Comparison of ENCODE assay signal across 10 cellular contexts in the genomic region with DNA sequence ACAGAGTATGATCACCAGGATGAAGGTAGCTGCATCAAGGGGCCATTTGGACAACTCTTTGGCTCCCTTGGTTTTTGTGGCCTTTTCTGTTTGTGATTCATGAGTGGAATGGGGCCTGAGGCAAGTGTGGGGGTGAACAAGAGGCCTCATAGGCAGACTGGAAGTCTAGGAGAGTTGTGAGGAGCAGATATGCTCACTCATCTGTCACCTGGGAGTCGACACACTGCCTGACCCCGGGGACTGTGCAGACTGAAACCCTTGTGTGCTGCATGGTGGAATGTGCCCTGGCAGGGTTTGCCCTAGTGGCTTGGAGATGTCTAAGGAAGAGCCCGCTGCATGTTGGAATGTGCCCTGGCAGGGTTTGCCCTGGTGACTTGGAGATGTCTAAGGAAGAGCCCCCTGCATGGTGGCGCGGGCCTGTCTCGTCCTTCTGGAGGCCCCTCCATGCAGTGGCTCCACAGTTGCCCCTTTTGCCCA. TPM values are rescaled to one million over a fixed set of nuclear protein-coding genes. Genes with fewer than 3 reads are reported as not detected.
A peak's percentile ranks its signal among the peaks of the same experiment; 100 is the strongest.
DNase-seq lines count a peak whose midpoint lies in the region; ATAC-seq and TF ChIP-seq lines count a peak whose summit lies in the region.
"Had no signal": no experiment of that assay in that cellular context is flagged by ENCODE, and none has a peak within 500 bp of the region (broad histone marks: within the 10 kb centered on the region; RNA-seq: fewer than 3 reads in every experiment).

No MANE protein-coding gene starts in this region.

- H3K36me3 Mint-ChIP-seq in activated CD8-positive, alpha-beta memory T cell treated with anti-CD3 and anti-CD28 coated beads, Interleukin-2, amount 10 ng/mL, durations not matched to agents 7 days and 5 days: peaks cover 77% of the 10 kb centered on the region

- H3K36me3 ChIP-seq in tibial artery: peaks cover 33 to 69% (median 68%) of the 10 kb centered on the region in 3 donors

- peaks cover 0 to 43% (median 35%) of the 10 kb centered on the region in 4 donors for H3K4me1 ChIP-seq in tibial artery

- H3K4me1 Mint-ChIP-seq in activated CD8-positive, alpha-beta memory T cell treated with anti-CD3 and anti-CD28 coated beads, Interleukin-2, amount 10 ng/mL, durations not matched to agents 7 days and 5 days: peaks cover 94% of the 10 kb centered on the region

- H3K9me3 Mint-ChIP-seq in activated CD8-positive, alpha-beta memory T cell treated with anti-CD3 and anti-CD28 coated beads, Interleukin-2, amount 10 ng/mL, durations not matched to agents 7 days and 5 days (ENCODE audit: low read depth): no peaks in the 10 kb centered on the region

- H3K4me3 ChIP-seq in tibial artery: no peak overlapping the region

- no peak for TF ChIP-seq CTCF in tibial artery (IDR thresholded peaks at IDR 0.05)

- DNase-seq in activated CD8-positive, alpha-beta memory T cell treated with anti-CD3 and anti-CD28 coated beads, Interleukin-2, amount 10 ng/mL, durations not matched to agents 7 days and 5 days: no peak
- no peak for DNase-seq in activated CD8-positive, alpha-beta memory T cell treated with anti-CD3 and anti-CD28 coated beads, Interleukin-2, amount 50 U/mL, for 4 hours
- DNase-seq in amniotic epithelial cell (ENCODE audit: low read depth): peak; percentile 55
- DNase-seq in hepatic stellate cell (ENCODE audit: low spot score): peak; percentile 43
- DNase-seq in tibial artery: no peak
- no peak for DNase-seq in Kasumi-1 (lab: John Stamatoyannopoulos, UW)
- DNase-seq: occipital lobe had no signal

- H3K27ac Mint-ChIP-seq in activated CD8-positive, alpha-beta memory T cell treated with anti-CD3 and anti-CD28 coated beads, Interleukin-2, amount 10 ng/mL, durations not matched to agents 7 days and 5 days: peak overlapping the region; percentile 93
- H3K27ac Mint-ChIP-seq: B cell had no signal

- no peaks in the 10 kb centered on the region for H3K27me3 Mint-ChIP-seq in activated CD8-positive, alpha-beta memory T cell treated with anti-CD3 and anti-CD28 coated beads, Interleukin-2, amount 10 ng/mL, durations not matched to agents 7 days and 5 days
- H3K27me3 Mint-ChIP-seq: B cell had no signal

- peak overlapping the region; percentile 71 to 78 for H3K27ac ChIP-seq in tibial artery

- CTCF ChIA-PET in activated CD8-positive, alpha-beta memory T cell treated with anti-CD3 and anti-CD28 coated beads, Interleukin-2, amount 10 ng/mL, durations not matched to agents 7 days and 5 days (lab: Charles Lee): interaction anchor here (0.9 to 14.1 kb wide), 8 partner anchors 16 to 149 kb away, joined by 3 to 406 read pairs (median 6); a partner anchor contains a TSS

- H3K27me3 ChIP-seq in tibial artery: no peaks in the 10 kb centered on the region

- ATAC-seq in activated CD8-positive, alpha-beta memory T cell treated with anti-CD3 and anti-CD28 coated beads, Interleukin-2, amount 10 ng/mL, durations not matched to agents 7 days and 5 days: no peak
- ATAC-seq in HG03196 (IDR thresholded peaks at IDR 0.05; ENCODE audit: unreplicated experiment): no peak
- no peak for ATAC-seq in GM18867 (IDR thresholded peaks at IDR 0.05; ENCODE audit: unreplicated experiment)

- no peaks in the 10 kb centered on the region for H3K9me3 ChIP-seq in tibial artery

- H3K4me3 Mint-ChIP-seq in activated CD8-positive, alpha-beta memory T cell treated with anti-CD3 and anti-CD28 coated beads, Interleukin-2, amount 10 ng/mL, durations not matched to agents 7 days and 5 days: no peak overlapping the region
- H3K4me3 Mint-ChIP-seq: B cell had no signal

- intact Hi-C loops in tibial artery (cut with DNase I; ENCODE audit: low total_unique reads): loop anchor here (5.0 kb wide), 1 partner anchor 70 kb away; a partner anchor contains a TSS

RNA-seq across cellular contexts. Expression of a gene that starts 60.0 kb away (rescaled TPM):
- 100 to 1,000 TPM; 145 to 179 TPM for total RNA-seq in activated CD8-positive, alpha-beta memory T cell treated with anti-CD3 and anti-CD28 coated beads, Interleukin-2, amount 10 ng/mL, durations not matched to agents 7 days and 5 days

Comparison
In these comparisons a context has a peak if more than half of its experiments do, and no peak if none do; other contexts are left out.
1. DNase-seq: peak in amniotic epithelial cell (single experiment) and hepatic stellate cell (single experiment); none in activated CD8-positive, alpha-beta memory T cell treated with anti-CD3 and anti-CD28 coated beads, Interleukin-2, amount 10 ng/mL, durations not matched to agents 7 days and 5 days (single experiment), activated CD8-positive, alpha-beta memory T cell treated with anti-CD3 and anti-CD28 coated beads, Interleukin-2, amount 50 U/mL, for 4 hours (single experiment), tibial artery (0 of 2) and Kasumi-1 (0 of 2).